1 cellular context compared by ENCODE assay signal in the genomic region with DNA sequence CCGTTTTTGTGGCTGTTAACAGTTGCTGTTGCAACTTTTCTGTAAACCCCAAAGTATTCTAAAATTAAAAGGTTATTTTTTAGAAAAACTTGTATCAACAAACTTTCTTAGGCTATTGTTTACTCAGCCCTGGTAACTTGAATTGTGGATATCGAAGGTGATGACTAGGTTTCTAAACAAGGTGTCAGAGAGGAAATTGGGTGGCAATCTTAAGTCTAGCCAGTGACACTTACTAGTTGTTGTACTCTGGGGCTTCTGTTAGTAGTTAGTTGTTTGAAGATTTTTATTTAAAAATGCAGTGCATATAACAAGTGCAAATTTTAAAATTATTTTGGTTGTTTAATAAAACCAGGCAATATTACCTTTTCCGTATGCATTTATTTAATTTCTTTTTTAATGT.
TF ChIP-seq lines count a peak whose summit lies in the region.

No MANE protein-coding gene starts in this region.

TF ChIP-seq in HCT116, 20 proteins besides CTCF, POLR2A, EP300 and RAD21 (continued from another document):
- TF ChIP-seq REST (IDR thresholded peaks at IDR 0.05; ENCODE audit: low read depth), result no peak
